ENCODE assay signal across 1 cellular context in genomic region chr3:182183716-182184430, GRCh38.
TF ChIP-seq lines count a peak whose summit lies in the region.

No MANE protein-coding gene starts in this region.

TF ChIP-seq in H1, 55 proteins besides CTCF, POLR2A, EP300 and RAD21 (continued from another document):
- TF ChIP-seq ASH2L (IDR thresholded peaks at IDR 0.05; ENCODE audit: low read length) (no peak), ZNF274 (IDR thresholded peaks at IDR 0.05; ENCODE audit: borderline replicate concordance, extremely low read depth, low read length) (no peak), GABPA (IDR thresholded peaks at IDR 0.05; ENCODE audit: borderline replicate concordance, insufficient read depth, low read length) (no peak), RNF2 (IDR thresholded peaks at IDR 0.05; ENCODE audit: borderline replicate concordance, low read depth, low read length, missing control alignments, poor library complexity, severe bottlenecking) (no peak), CBX8 (IDR thresholded peaks at IDR 0.05; ENCODE audit: borderline replicate concordance, low read depth, low read length) (no peak), FOSL1 (IDR thresholded peaks at IDR 0.05; ENCODE audit: insufficient read depth, low read depth, low read length) (no peak), CHD7 (IDR thresholded peaks at IDR 0.05; ENCODE audit: insufficient replicate concordance, low read length) (no peak)
